In the genomic region with DNA sequence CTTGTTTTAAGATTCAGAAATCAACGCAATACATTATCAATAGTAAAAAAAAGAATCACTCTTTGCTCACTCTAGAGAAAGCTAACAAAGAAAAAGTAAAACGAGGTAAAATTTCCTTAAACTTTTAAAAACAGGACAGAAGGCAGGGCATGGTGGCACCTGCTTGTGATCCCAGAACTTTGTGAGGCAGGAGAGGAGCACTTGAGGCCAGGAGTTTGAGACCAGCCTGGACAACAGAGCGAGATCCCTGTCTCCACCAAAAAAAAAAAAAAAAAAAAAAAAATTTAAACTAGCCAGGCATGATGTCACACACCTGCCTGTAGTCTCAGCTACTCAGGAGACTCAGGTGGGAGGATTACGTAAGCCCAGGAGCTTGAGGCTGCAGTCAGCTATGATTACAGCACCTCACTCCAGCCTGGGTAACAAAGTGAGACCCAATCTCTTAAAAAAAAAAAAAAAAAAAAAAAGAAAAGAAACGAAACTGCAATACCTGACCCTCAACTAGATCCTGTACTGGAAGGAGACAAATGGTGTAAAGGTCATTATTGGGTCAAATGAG, we compare ENCODE assay signal across 8 cellular contexts. TPM values are rescaled to one million over a fixed set of nuclear protein-coding genes. Genes with fewer than 3 reads are reported as not detected.
DNase-seq lines count a peak whose midpoint lies in the region; FAIRE-seq and TF ChIP-seq lines count a peak whose summit lies in the region.

No MANE protein-coding gene starts in this region.

- DNase-seq in G401 (ENCODE audit: low spot score) (peak; percentile 67), NB4 (ENCODE audit: low read depth) (no peak), bronchial epithelial cell (ENCODE audit: low read depth) (peak; percentile 94), neural progenitor cell (ENCODE audit: low spot score) (no peak), superior temporal gyrus (ENCODE audit: extremely low spot score) (no peak), AML-193 (lab: John Stamatoyannopoulos, UW) (no peak), ovary (no peak), nephron progenitor cell (no peak)

- H3K9me3 Mint-ChIP-seq in neural progenitor cell = no peaks in the 10 kb centered on the region
- peaks cover 10% of the 10 kb centered on the region for H3K9me3 Mint-ChIP-seq in nephron progenitor cell

- H3F3A ChIP-seq in neural progenitor cell (ENCODE audit: low read depth) = peaks cover 22% of the 10 kb centered on the region

- H3K36me3 Mint-ChIP-seq in neural progenitor cell (peaks cover 23% of the 10 kb centered on the region), nephron progenitor cell (ENCODE audit: low read depth) (peaks cover 41% of the 10 kb centered on the region)

- peaks cover 2% of the 10 kb centered on the region for H3K27me3 Mint-ChIP-seq in neural progenitor cell (ENCODE audit: insufficient read depth, low read depth)
- no peaks in the 10 kb centered on the region for H3K27me3 Mint-ChIP-seq in nephron progenitor cell (ENCODE audit: low read depth, poor library complexity)

- H3K4me2 ChIP-seq in neural progenitor cell = peak overlapping the region; percentile 81

- H3K4me1 ChIP-seq in neural progenitor cell (peaks cover 28% of the 10 kb centered on the region), ovary (ENCODE audit: insufficient read depth) (peaks cover 7% of the 10 kb centered on the region)

- TF ChIP-seq POLR2A in NB4 (IDR thresholded peaks at IDR 0.05; ENCODE audit: extremely low read depth, insufficient read length) = no peak
- no peak for TF ChIP-seq POLR2A in ovary (IDR thresholded peaks at IDR 0.05)

- H3K4me1 Mint-ChIP-seq in neural progenitor cell (peaks cover 21% of the 10 kb centered on the region), nephron progenitor cell (peaks cover 33% of the 10 kb centered on the region)

- in situ Hi-C loops in G401 (cut with HindIII; ENCODE audit: low sequenced_read_pairs) = no loop called here

- TF ChIP-seq EP300 in ovary (IDR thresholded peaks at IDR 0.05) = no peak

- no peak overlapping the region for H3K27ac Mint-ChIP-seq in neural progenitor cell
- no peak overlapping the region for H3K27ac Mint-ChIP-seq in nephron progenitor cell

- H3K79me2 ChIP-seq in neural progenitor cell (ENCODE audit: low read depth) = peaks cover 95% of the 10 kb centered on the region

- no peaks in the 10 kb centered on the region for H3K27me3 ChIP-seq in bronchial epithelial cell (ENCODE audit: control insufficient read depth, insufficient read depth, low read length)
- H3K27me3 ChIP-seq in neural progenitor cell = no peaks in the 10 kb centered on the region
- no peaks in the 10 kb centered on the region for H3K27me3 ChIP-seq in ovary

- no peak for FAIRE-seq in bronchial epithelial cell (lab: Jason Lieb, UNC)

- H2AFZ ChIP-seq in neural progenitor cell (replicated peaks) = no peak overlapping the region

- intact Hi-C loops in ovary (cut with DNase I) = loop anchor here in 1 of 4 donors (10.0 kb wide), 1 partner anchor 117 kb away; no protein-coding TSS in a partner anchor

- no peaks in the 10 kb centered on the region for H3K9me3 ChIP-seq in neural progenitor cell (ENCODE audit: low read depth)
- H3K9me3 ChIP-seq in ovary = no peaks in the 10 kb centered on the region

- H3K9ac ChIP-seq in neural progenitor cell = no peak overlapping the region

- H3K36me3 ChIP-seq in bronchial epithelial cell (ENCODE audit: control insufficient read depth, insufficient read depth, low read length) = peaks cover 1% of the 10 kb centered on the region
- peaks cover 7% of the 10 kb centered on the region for H3K36me3 ChIP-seq in neural progenitor cell
- H3K36me3 ChIP-seq in ovary = no peaks in the 10 kb centered on the region

- TF ChIP-seq CTCF in NB4 (IDR thresholded peaks at IDR 0.05; ENCODE audit: low read depth, low read length) = no peak
- no peak for TF ChIP-seq CTCF in bronchial epithelial cell (IDR thresholded peaks at IDR 0.05; ENCODE audit: insufficient read depth, low read length, severe bottlenecking)
- no peak for TF ChIP-seq CTCF in neural progenitor cell (IDR thresholded peaks at IDR 0.05)
- TF ChIP-seq CTCF in ovary (IDR thresholded peaks at IDR 0.05) = no peak
- TF ChIP-seq CTCF in nephron progenitor cell (IDR thresholded peaks at IDR 0.05) = no peak

- H3K27ac ChIP-seq in neural progenitor cell (no peak overlapping the region), ovary (no peak overlapping the region)

- H3K4me3 ChIP-seq in NB4 (ENCODE audit: low read depth, low read length) (peak overlapping the region; percentile 76), bronchial epithelial cell (ENCODE audit: low read depth, low read length) (no peak overlapping the region), neural progenitor cell (peak overlapping the region; percentile 88), ovary (no peak overlapping the region)

- peaks cover 78% of the 10 kb centered on the region for H4K20me1 ChIP-seq in neural progenitor cell (ENCODE audit: low read depth)

- 51 to 55% (median 55%) methylated on average over 5 of the region's 5 CpGs for WGBS in ovary, 3 donors

- H3K4me3 Mint-ChIP-seq in neural progenitor cell (no peak overlapping the region), nephron progenitor cell (no peak overlapping the region)

RNA-seq across cellular contexts. Expression of a gene that starts 3.5 kb away (rescaled TPM):
- 151 and 180 TPM in 2 replicates for total RNA-seq in G401 (2014; rRNA removed; shearing (Covaris generic))
- total RNA-seq in bronchial epithelial cell (148 and 181 TPM in 2 replicates), neural progenitor cell (ENCODE audit: low replicate concordance) (425 and 511 TPM in 2 replicates), ovary (100 to 1,000 TPM; 220 to 564 (median 355) TPM)
- 100 to 1,000 TPM; 296 to 772 TPM for polyA plus RNA-seq in ovary

Comparison
In these comparisons a context has a peak if more than half of its experiments do, and no peak if none do; other contexts are left out.
1. DNase-seq: peak in G401 (single experiment) and bronchial epithelial cell (single experiment); none in NB4 (single experiment), neural progenitor cell (single experiment), superior temporal gyrus (single experiment), AML-193 (0 of 2), ovary (0 of 5) and nephron progenitor cell (single experiment).
2. H3K4me3 ChIP-seq: peak in NB4 (single experiment) and neural progenitor cell (single experiment); none in bronchial epithelial cell (single experiment) and ovary (single experiment).